8 cellular contexts compared by ENCODE assay signal in genomic region chr10:80855348-80855971, GRCh38.
A peak's percentile ranks its signal among the peaks of the same experiment; 100 is the strongest.
DNase-seq lines count a peak whose midpoint lies in the region; ATAC-seq and TF ChIP-seq lines count a peak whose summit lies in the region.
"Had no signal": no experiment of that assay in that cellular context is flagged by ENCODE, and none has a peak within 500 bp of the region (broad histone marks: within the 10 kb centered on the region; RNA-seq: fewer than 3 reads in every experiment).

No MANE protein-coding gene starts in this region.

- no peak overlapping the region for H3K27ac Mint-ChIP-seq in WTC11
- H3K27ac Mint-ChIP-seq: activated naive CD8-positive, alpha-beta T cell treated with anti-CD3 and anti-CD28 coated beads, Interleukin-2, amount 10 ng/mL, durations not matched to agents 7 days and 5 days had no signal

- TF ChIP-seq CTCF in WTC11 (IDR thresholded peaks at IDR 0.05), result 0 out of 2 replicates have a peak, but pooled peaks have one; percentile 27

- peaks cover 10% of the 10 kb centered on the region for H3K9me3 Mint-ChIP-seq in WTC11
- H3K9me3 Mint-ChIP-seq: activated naive CD8-positive, alpha-beta T cell treated with anti-CD3 and anti-CD28 coated beads, Interleukin-2, amount 10 ng/mL, durations not matched to agents 7 days and 5 days had no signal

- DNase-seq in WTC11 (ENCODE audit: low spot score), result peak; percentile 71
- peak; percentile 40 for DNase-seq in retina
- no peak for DNase-seq in cerebellar nuclear complex (lab: John Stamatoyannopoulos, UW)
- DNase-seq: activated naive CD8-positive, alpha-beta T cell treated with anti-CD3 and anti-CD28 coated beads, Interleukin-2, amount 10 ng/mL, durations not matched to agents 7 days and 5 days had no signal

- H3K4me3 Mint-ChIP-seq in WTC11, result no peak overlapping the region
- H3K4me3 Mint-ChIP-seq: activated naive CD8-positive, alpha-beta T cell treated with anti-CD3 and anti-CD28 coated beads, Interleukin-2, amount 10 ng/mL, durations not matched to agents 7 days and 5 days had no signal

- peaks cover 4% of the 10 kb centered on the region; the same call in 1 of the 2 replicates for H3K27me3 Mint-ChIP-seq in WTC11 (ENCODE audit: low read depth)

- POLR2A ChIA-PET in WTC11 (lab: Charles Lee), result interaction anchor here (0.6 kb wide), 1 partner anchor 30 kb away, joined by 3 read pairs; no protein-coding TSS in a partner anchor

- peaks cover 6% of the 10 kb centered on the region for H3K36me3 Mint-ChIP-seq in WTC11
- H3K36me3 Mint-ChIP-seq: activated naive CD8-positive, alpha-beta T cell treated with anti-CD3 and anti-CD28 coated beads, Interleukin-2, amount 10 ng/mL, durations not matched to agents 7 days and 5 days had no signal

- CTCF ChIA-PET in WTC11 (lab: Charles Lee), result interaction anchor here (0.6 to 2.9 kb wide), 20 partner anchors 9 to 324 kb away, joined by 3 to 37 read pairs (median 4); no protein-coding TSS in a partner anchor

- peak; percentile 82 for ATAC-seq in GM18867 (IDR thresholded peaks at IDR 0.05; ENCODE audit: unreplicated experiment)
- peak; percentile 54 for ATAC-seq in HG03066 (IDR thresholded peaks at IDR 0.05; ENCODE audit: low read depth, unreplicated experiment)
- ATAC-seq in WTC11, result peak; percentile 99
- ATAC-seq in HG03457 (IDR thresholded peaks at IDR 0.05; ENCODE audit: unreplicated experiment), result no peak
- no peak for ATAC-seq in GM21381 (IDR thresholded peaks at IDR 0.05; ENCODE audit: unreplicated experiment)

- H3K4me1 Mint-ChIP-seq in WTC11, result peaks cover 20% of the 10 kb centered on the region
- H3K4me1 Mint-ChIP-seq: activated naive CD8-positive, alpha-beta T cell treated with anti-CD3 and anti-CD28 coated beads, Interleukin-2, amount 10 ng/mL, durations not matched to agents 7 days and 5 days had no signal

TF ChIP-seq in WTC11, 78 proteins besides CTCF, POLR2A, EP300 and RAD21:
- TF ChIP-seq SP1 (CRISPR knock-in tag; conservative IDR thresholded peaks at IDR 0.05), result 0 out of 2 replicates have a peak, but pooled peaks have one; percentile 26
- TF ChIP-seq, protein P1, sequence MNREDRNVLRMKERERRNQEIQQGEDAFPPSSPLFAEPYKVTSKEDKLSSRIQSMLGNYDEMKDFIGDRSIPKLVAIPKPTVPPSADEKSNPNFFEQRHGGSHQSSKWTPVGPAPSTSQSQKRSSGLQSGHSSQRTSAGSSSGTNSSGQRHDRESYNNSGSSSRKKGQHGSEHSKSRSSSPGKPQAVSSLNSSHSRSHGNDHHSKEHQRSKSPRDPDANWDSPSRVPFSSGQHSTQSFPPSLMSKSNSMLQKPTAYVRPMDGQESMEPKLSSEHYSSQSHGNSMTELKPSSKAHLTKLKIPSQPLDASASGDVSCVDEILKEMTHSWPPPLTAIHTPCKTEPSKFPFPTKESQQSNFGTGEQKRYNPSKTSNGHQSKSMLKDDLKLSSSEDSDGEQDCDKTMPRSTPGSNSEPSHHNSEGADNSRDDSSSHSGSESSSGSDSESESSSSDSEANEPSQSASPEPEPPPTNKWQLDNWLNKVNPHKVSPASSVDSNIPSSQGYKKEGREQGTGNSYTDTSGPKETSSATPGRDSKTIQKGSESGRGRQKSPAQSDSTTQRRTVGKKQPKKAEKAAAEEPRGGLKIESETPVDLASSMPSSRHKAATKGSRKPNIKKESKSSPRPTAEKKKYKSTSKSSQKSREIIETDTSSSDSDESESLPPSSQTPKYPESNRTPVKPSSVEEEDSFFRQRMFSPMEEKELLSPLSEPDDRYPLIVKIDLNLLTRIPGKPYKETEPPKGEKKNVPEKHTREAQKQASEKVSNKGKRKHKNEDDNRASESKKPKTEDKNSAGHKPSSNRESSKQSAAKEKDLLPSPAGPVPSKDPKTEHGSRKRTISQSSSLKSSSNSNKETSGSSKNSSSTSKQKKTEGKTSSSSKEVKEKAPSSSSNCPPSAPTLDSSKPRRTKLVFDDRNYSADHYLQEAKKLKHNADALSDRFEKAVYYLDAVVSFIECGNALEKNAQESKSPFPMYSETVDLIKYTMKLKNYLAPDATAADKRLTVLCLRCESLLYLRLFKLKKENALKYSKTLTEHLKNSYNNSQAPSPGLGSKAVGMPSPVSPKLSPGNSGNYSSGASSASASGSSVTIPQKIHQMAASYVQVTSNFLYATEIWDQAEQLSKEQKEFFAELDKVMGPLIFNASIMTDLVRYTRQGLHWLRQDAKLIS (CRISPR knock-in tag; IDR thresholded peaks at IDR 0.05; ENCODE audit: borderline replicate concordance), result no peak

Comparison
In these comparisons a context has a peak if more than half of its experiments do, and no peak if none do; other contexts are left out.
1. ATAC-seq: peak in GM18867 (single experiment), HG03066 (single experiment) and WTC11 (single experiment); none in HG03457 (single experiment) and GM21381 (single experiment).
2. DNase-seq: peak in WTC11 (single experiment) and retina (single experiment); none in cerebellar nuclear complex (0 of 2).